Comparison of ENCODE assay signal across 8 cellular contexts in the genomic region with DNA sequence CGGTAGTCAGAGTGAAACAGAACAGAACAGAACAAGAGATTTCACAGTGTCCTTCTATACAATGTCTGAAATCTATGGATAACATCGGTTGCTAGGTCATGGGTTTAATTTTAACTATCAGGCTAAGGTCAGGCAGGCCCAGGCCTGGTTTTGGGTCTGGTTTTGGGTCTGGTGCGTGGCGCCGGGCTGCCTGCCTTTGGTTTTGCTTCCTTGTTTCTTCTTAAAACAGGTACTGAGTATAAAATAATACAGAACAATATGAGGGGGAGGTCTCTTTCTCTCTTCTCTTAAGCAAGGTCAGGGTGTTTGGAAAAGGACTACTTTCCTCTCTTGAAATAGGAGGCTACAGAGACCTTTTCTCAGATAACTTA. TPM values are rescaled to one million over a fixed set of nuclear protein-coding genes. Genes with fewer than 3 reads are reported as not detected.
DNase-seq lines count a peak whose midpoint lies in the region; ATAC-seq and TF ChIP-seq lines count a peak whose summit lies in the region.

No MANE protein-coding gene starts in this region.

- peak overlapping the region; percentile 95; the same call in 1 of the 2 replicates for H3K27ac ChIP-seq in SJCRH30
- H3K27ac ChIP-seq in skin epidermis: peak overlapping the region; percentile 7 to 99 (median 96)

- DNase-seq in SJCRH30 (no peak), fibroblast of villous mesenchyme (ENCODE audit: low read depth) (no peak), RPMI8226 (no peak), HuH-7.5 (ENCODE audit: low spot score) (no peak), cerebellar nuclear complex (lab: John Stamatoyannopoulos, UW) (no peak)

- H3K36me3 ChIP-seq in SJCRH30: peaks cover 28% of the 10 kb centered on the region

- peaks cover 25% of the 10 kb centered on the region; the same call in 1 of the 2 replicates for H3K4me1 ChIP-seq in SJCRH30

- ATAC-seq in GM19395 (IDR thresholded peaks at IDR 0.05; ENCODE audit: unreplicated experiment) (peak; percentile 7), HG02678 (IDR thresholded peaks at IDR 0.05; ENCODE audit: unreplicated experiment) (no peak)

- no peaks in the 10 kb centered on the region for H3K27me3 ChIP-seq in SJCRH30

- H3K9me3 ChIP-seq in SJCRH30 (replicated peaks): no peaks in the 10 kb centered on the region

- peak overlapping the region; percentile 94 for H3K4me3 ChIP-seq in SJCRH30
- H3K4me3 ChIP-seq in fibroblast of villous mesenchyme (ENCODE audit: low read depth, low read length): peak overlapping the region; percentile 89
- H3K4me3 ChIP-seq in skin epidermis: peak overlapping the region; percentile 76 to 100 (median 87)

- TF ChIP-seq CTCF in fibroblast of villous mesenchyme (IDR thresholded peaks at IDR 0.05; ENCODE audit: insufficient read depth, low read depth, low read length): no peak

RNA-seq across cellular contexts. Expression of gene AEN, which starts 1.4 kb away (rescaled TPM):
- total RNA-seq in SJCRH30 (2014; rRNA removed; shearing (Covaris generic)): 71.1 and 76.5 TPM in 2 replicates
- 64.7 and 81.6 TPM in 2 replicates for total RNA-seq in fibroblast of villous mesenchyme

RNA-seq across cellular contexts. Expression of gene ISG20, which starts 16.2 kb away (rescaled TPM):
- 0.97 and 1.0 TPM in 2 replicates for total RNA-seq in SJCRH30 (2014; rRNA removed; shearing (Covaris generic))
- 1.3 and 3.0 TPM in 2 replicates for total RNA-seq in fibroblast of villous mesenchyme
